In genomic region chr22:45504703-45505341, GRCh38 we compare ENCODE assay signal across 9 cellular contexts. TPM values are rescaled to one million over a fixed set of nuclear protein-coding genes. Genes with fewer than 3 reads are reported as not detected.
A peak's percentile ranks its signal among the peaks of the same experiment; 100 is the strongest.
DNase-seq lines count a peak whose midpoint lies in the region; ATAC-seq and TF ChIP-seq lines count a peak whose summit lies in the region.
"Had no signal": no experiment of that assay in that cellular context is flagged by ENCODE, and none has a peak within 500 bp of the region (broad histone marks: within the 10 kb centered on the region; RNA-seq: fewer than 3 reads in every experiment).

No MANE protein-coding gene starts in this region.

- H3K36me3 ChIP-seq in SJSA1 (peaks cover 2% of the 10 kb centered on the region; the same call in 1 of the 2 replicates), gastroesophageal sphincter (no peaks in the 10 kb centered on the region)

- H3K4me1 ChIP-seq in SJSA1 (replicated peaks) (peaks cover 34% of the 10 kb centered on the region), gastroesophageal sphincter (peaks cover 0 to 80% (median 6%) of the 10 kb centered on the region in 3 donors)

- TF ChIP-seq EP300 in gastroesophageal sphincter (IDR thresholded peaks at IDR 0.05) = no peak

- 34% methylated on average over 2 of the region's 18 CpGs; no CpG with 5 or more reads in 1 of the 2 donors for WGBS in gastroesophageal sphincter (ENCODE audit: low coverage in 1 of 2), 2 donors

- H3K4me3 ChIP-seq in SJSA1 = peak overlapping the region; percentile 77
- H3K4me3 ChIP-seq in gastroesophageal sphincter = peak overlapping the region; percentile 41 to 64

- H3K9me3 ChIP-seq in SJSA1 (replicated peaks) = no peaks in the 10 kb centered on the region
- no peaks in the 10 kb centered on the region for H3K9me3 ChIP-seq in gastroesophageal sphincter

- peak; percentile 49 for DNase-seq in Daoy (ENCODE audit: low read depth)
- DNase-seq in SJSA1 (ENCODE audit: low read depth in 1 of 2, low spot score in 2 of 2) = peak in 1 of 2 experiments; percentile 61
- DNase-seq in pons (ENCODE audit: low spot score) = peak; percentile 22
- no peak for DNase-seq in activated gamma-delta T cell treated with Interleukin-2 at 50 U/mL for 16 hours
- DNase-seq in middle frontal gyrus (ENCODE audit: extremely low spot score, low spot score) = no peak
- DNase-seq: naive B cell had no signal

- H3K27ac ChIP-seq in SJSA1 (peak overlapping the region; percentile 5), gastroesophageal sphincter (peak overlapping the region in 3 of 4 donors; percentile 77 to 84 (median 83))

- no peak for ATAC-seq in gastroesophageal sphincter
- ATAC-seq in GM18873 (IDR thresholded peaks at IDR 0.05; ENCODE audit: low FRiP score, unreplicated experiment) = no peak
- no peak for ATAC-seq in GM21526 (IDR thresholded peaks at IDR 0.05; ENCODE audit: low FRiP score, unreplicated experiment)

- H3K27me3 ChIP-seq in SJSA1 (replicated peaks) (no peaks in the 10 kb centered on the region), gastroesophageal sphincter (peaks cover 63% of the 10 kb centered on the region)

- TF ChIP-seq POLR2A in gastroesophageal sphincter (IDR thresholded peaks at IDR 0.05) = peak; percentile 21 to 38

- TF ChIP-seq CTCF in gastroesophageal sphincter (IDR thresholded peaks at IDR 0.05) = no peak

RNA-seq across cellular contexts. Expression of gene FBLN1, which starts 2.1 kb away (rescaled TPM):
- total RNA-seq in Daoy (2014; rRNA removed; shearing (Covaris generic)) = 7.2 and 10.0 TPM in 2 replicates
- total RNA-seq in SJSA1 (2014; rRNA removed; shearing (Covaris generic)) = 25.9 and 38.8 TPM in 2 replicates
- total RNA-seq in gastroesophageal sphincter = 100 to 1,000 TPM; 241 to 597 (median 382) TPM

Comparison
In these comparisons a context has a peak if more than half of its experiments do, and no peak if none do; other contexts are left out.
1. DNase-seq: peak in Daoy (single experiment) and pons (single experiment); none in activated gamma-delta T cell treated with Interleukin-2 at 50 U/mL for 16 hours (single experiment) and middle frontal gyrus (single experiment).